In the genomic region with DNA sequence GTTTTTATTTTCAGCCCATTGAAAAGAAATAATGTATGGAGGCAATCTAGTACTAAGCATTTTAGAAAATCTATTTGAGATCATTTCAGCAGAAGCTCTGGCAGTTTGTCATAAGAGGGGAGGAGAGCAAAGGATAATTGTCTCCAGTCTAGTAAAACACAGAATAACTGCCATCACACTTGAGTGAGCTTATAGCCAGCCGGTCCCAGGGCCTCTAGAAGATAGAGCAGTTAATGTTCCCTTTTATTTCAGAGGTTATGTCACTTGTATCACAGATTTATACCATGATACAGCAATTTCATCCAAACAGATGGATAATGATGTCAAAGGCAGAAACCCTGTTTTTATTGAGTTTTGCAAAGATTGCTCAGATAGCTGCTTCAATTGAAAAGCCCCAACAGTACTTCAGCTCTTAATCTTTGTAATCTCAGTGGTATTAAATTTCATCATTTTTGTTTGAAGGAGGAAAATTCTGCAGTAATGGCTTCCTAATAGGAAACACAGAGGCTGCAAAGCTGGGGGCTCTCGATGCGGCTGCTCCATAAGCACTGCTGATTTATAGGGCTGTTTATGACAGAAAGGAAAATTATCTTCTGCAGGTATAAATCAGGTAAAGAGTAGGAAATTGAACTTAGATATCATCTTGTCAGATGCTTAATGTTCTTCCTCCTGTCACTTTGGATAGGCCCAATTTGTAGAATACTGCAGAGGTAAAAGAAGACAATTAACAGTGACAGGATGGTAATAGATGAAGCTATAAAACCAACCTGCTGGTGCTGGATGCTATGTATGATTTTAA, we compare ENCODE assay signal across 20 cellular contexts.
DNase-seq lines count a peak whose midpoint lies in the region; ATAC-seq and TF ChIP-seq lines count a peak whose summit lies in the region.
"Had no signal": no experiment of that assay in that cellular context is flagged by ENCODE, and none has a peak within 500 bp of the region (broad histone marks: within the 10 kb centered on the region; RNA-seq: fewer than 3 reads in every experiment).

No MANE protein-coding gene starts in this region.

- no peaks in the 10 kb centered on the region for H3K4me1 Mint-ChIP-seq in naive thymus-derived CD8-positive, alpha-beta T cell
- H3K4me1 Mint-ChIP-seq: T-cell had no signal

- H3K4me3 Mint-ChIP-seq in naive thymus-derived CD8-positive, alpha-beta T cell: no peak overlapping the region
- H3K4me3 Mint-ChIP-seq: activated T-cell treated with anti-CD3 and anti-CD28 coated beads, Interleukin-2, amount 50 U/mL, for 4 hours; T-cell had no signal

- no peaks in the 10 kb centered on the region for H3K36me3 ChIP-seq in neural cell (ENCODE audit: insufficient read depth, low read length)
- H3K36me3 ChIP-seq: esophagus muscularis mucosa had no signal

- H3K4me3 ChIP-seq in neural cell (ENCODE audit: low read length): peak overlapping the region; percentile 40
- H3K4me3 ChIP-seq: coronary artery, esophagus muscularis mucosa had no signal

- H4K20me1 ChIP-seq in neural cell (ENCODE audit: insufficient read depth): no peaks in the 10 kb centered on the region

- peak; percentile 33 for TF ChIP-seq RAD21 in neural cell (conservative IDR thresholded peaks at IDR 0.05)

- no peaks in the 10 kb centered on the region for H3K9me2 ChIP-seq in neural cell (ENCODE audit: insufficient read depth, low read length)

- peak overlapping the region; percentile 35 for H3K4me2 ChIP-seq in neural cell (ENCODE audit: low read length)

- no peak overlapping the region for H3K27ac Mint-ChIP-seq in naive thymus-derived CD8-positive, alpha-beta T cell
- H3K27ac Mint-ChIP-seq: T-cell had no signal

- TF ChIP-seq CTCF in neural cell (IDR thresholded peaks at IDR 0.05; ENCODE audit: poor library complexity, severe bottlenecking): no peak

- peaks cover 11 to 53% (median 17%) of the 10 kb centered on the region in 5 donors for H3K27me3 Mint-ChIP-seq in naive thymus-derived CD8-positive, alpha-beta T cell

- peak overlapping the region; percentile 79 for H3K27ac ChIP-seq in neural cell (ENCODE audit: low read length)
- H3K27ac ChIP-seq: coronary artery, esophagus muscularis mucosa had no signal

- peak; percentile 94 for TF ChIP-seq EP300 in neural cell (conservative IDR thresholded peaks at IDR 0.05; ENCODE audit: poor library complexity, severe bottlenecking)

- no peaks in the 10 kb centered on the region for H3K9me3 ChIP-seq in neural cell (ENCODE audit: low read length)
- H3K9me3 ChIP-seq: esophagus muscularis mucosa had no signal

- H3K9me3 Mint-ChIP-seq in naive thymus-derived CD8-positive, alpha-beta T cell: no peaks in the 10 kb centered on the region
- H3K9me3 Mint-ChIP-seq: activated T-cell treated with anti-CD3 and anti-CD28 coated beads, Interleukin-2, amount 50 U/mL, for 4 hours had no signal

- no peak overlapping the region for H2AFZ ChIP-seq in neural cell (ENCODE audit: low read depth, low read length)

- H3K9ac ChIP-seq in neural cell (ENCODE audit: low read length): peak overlapping the region; percentile 25

- DNase-seq in NCI-H1092 (lab: John Stamatoyannopoulos, UW) (peak; percentile 66), NCI-H146 treated with DMSO at 0.1 percent for 48 hours (lab: John Stamatoyannopoulos, UW; ENCODE audit: unreplicated experiment) (peak; percentile 30), NCI-H526 (lab: John Stamatoyannopoulos, UW) (peak; percentile 72 to 84), T1000 (lab: John Stamatoyannopoulos, UW) (no peak)
- no peak for DNase-seq in naive thymus-derived CD8-positive, alpha-beta T cell
- DNase-seq in activated T-cell treated with anti-CD3 and anti-CD28 coated beads, Interleukin-2, amount 50 U/mL, for 48 hours: no peak
- DNase-seq: activated CD8-positive, alpha-beta memory T cell treated with anti-CD3 and anti-CD28 coated beads for 24 hours; activated naive CD4-positive, alpha-beta T cell treated with Interleukin-2 at 50 U/mL for 16 hours; activated T-cell treated with anti-CD3 and anti-CD28 coated beads, Interleukin-2, amount 50 U/mL, for 4 hours; amniotic stem cell; Karpas-422; mesenchymal stem cell; NCI-H510A; SHP77 treated with DMSO at 0.1 percent for 48 hours; stimulated activated CD4-positive, alpha-beta T cell treated with anti-CD3 and anti-CD28 coated beads, Interleukin-4, amount 100 ng/mL, for 24 hours; stimulated activated naive CD4-positive, alpha-beta T cell treated with Interleukin-2 at 50 U/mL for 16 hours; T-cell had no signal

- H3K79me2 ChIP-seq in neural cell (replicated peaks; ENCODE audit: insufficient read depth, low read length): no peaks in the 10 kb centered on the region

- ATAC-seq in naive thymus-derived CD8-positive, alpha-beta T cell: no peak
- ATAC-seq: activated T-cell treated with anti-CD3 and anti-CD28 coated beads, Interleukin-2, amount 50 U/mL, for 4 hours; T-cell had no signal

- POLR2A ChIA-PET in naive thymus-derived CD8-positive, alpha-beta T cell (lab: Charles Lee): no interaction called here

- H3F3A ChIP-seq in neural cell (ENCODE audit: insufficient read depth, low read length, poor library complexity, severe bottlenecking): no peaks in the 10 kb centered on the region

- no peaks in the 10 kb centered on the region for H3K27me3 ChIP-seq in neural cell (ENCODE audit: insufficient read depth, low read depth, low read length)
- H3K27me3 ChIP-seq: esophagus muscularis mucosa had no signal

- H3K36me3 Mint-ChIP-seq in naive thymus-derived CD8-positive, alpha-beta T cell: no peaks in the 10 kb centered on the region
- H3K36me3 Mint-ChIP-seq: T-cell had no signal

TF ChIP-seq in neural cell, 6 proteins besides CTCF, POLR2A, EP300 and RAD21:
- TF ChIP-seq SMC3 (conservative IDR thresholded peaks at IDR 0.05; ENCODE audit: poor library complexity): no peak
- TF ChIP-seq EZH2 (IDR thresholded peaks at IDR 0.05; ENCODE audit: borderline replicate concordance, insufficient read depth, low read length, poor library complexity, severe bottlenecking): no peak
- TF ChIP-seq POLR2AphosphoS5 (IDR thresholded peaks at IDR 0.05): peak; percentile 83
- peak; percentile 30 for TF ChIP-seq MXI1 (conservative IDR thresholded peaks at IDR 0.05; ENCODE audit: poor library complexity, severe bottlenecking)
- TF ChIP-seq TAF1 (IDR thresholded peaks at IDR 0.05; ENCODE audit: low read depth): no peak
- TF ChIP-seq, protein P1, sequence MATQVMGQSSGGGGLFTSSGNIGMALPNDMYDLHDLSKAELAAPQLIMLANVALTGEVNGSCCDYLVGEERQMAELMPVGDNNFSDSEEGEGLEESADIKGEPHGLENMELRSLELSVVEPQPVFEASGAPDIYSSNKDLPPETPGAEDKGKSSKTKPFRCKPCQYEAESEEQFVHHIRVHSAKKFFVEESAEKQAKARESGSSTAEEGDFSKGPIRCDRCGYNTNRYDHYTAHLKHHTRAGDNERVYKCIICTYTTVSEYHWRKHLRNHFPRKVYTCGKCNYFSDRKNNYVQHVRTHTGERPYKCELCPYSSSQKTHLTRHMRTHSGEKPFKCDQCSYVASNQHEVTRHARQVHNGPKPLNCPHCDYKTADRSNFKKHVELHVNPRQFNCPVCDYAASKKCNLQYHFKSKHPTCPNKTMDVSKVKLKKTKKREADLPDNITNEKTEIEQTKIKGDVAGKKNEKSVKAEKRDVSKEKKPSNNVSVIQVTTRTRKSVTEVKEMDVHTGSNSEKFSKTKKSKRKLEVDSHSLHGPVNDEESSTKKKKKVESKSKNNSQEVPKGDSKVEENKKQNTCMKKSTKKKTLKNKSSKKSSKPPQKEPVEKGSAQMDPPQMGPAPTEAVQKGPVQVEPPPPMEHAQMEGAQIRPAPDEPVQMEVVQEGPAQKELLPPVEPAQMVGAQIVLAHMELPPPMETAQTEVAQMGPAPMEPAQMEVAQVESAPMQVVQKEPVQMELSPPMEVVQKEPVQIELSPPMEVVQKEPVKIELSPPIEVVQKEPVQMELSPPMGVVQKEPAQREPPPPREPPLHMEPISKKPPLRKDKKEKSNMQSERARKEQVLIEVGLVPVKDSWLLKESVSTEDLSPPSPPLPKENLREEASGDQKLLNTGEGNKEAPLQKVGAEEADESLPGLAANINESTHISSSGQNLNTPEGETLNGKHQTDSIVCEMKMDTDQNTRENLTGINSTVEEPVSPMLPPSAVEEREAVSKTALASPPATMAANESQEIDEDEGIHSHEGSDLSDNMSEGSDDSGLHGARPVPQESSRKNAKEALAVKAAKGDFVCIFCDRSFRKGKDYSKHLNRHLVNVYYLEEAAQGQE (IDR thresholded peaks at IDR 0.05; ENCODE audit: borderline replicate concordance): peak; percentile 89

Comparison
In these comparisons a context has a peak if more than half of its experiments do, and no peak if none do; other contexts are left out.
1. DNase-seq: peak in NCI-H1092 (single experiment), NCI-H146 treated with DMSO at 0.1 percent for 48 hours (single experiment) and NCI-H526 (2 of 2); none in naive thymus-derived CD8-positive, alpha-beta T cell (0 of 10), T1000 (single experiment) and activated T-cell treated with anti-CD3 and anti-CD28 coated beads, Interleukin-2, amount 50 U/mL, for 48 hours (0 of 2).